24 cellular contexts compared by ENCODE assay signal in genomic region chr4:37562592-37562991, GRCh38.
A peak's percentile ranks its signal among the peaks of the same experiment; 100 is the strongest.
DNase-seq lines count a peak whose midpoint lies in the region; ATAC-seq and TF ChIP-seq lines count a peak whose summit lies in the region.
"Had no signal": no experiment of that assay in that cellular context is flagged by ENCODE, and none has a peak within 500 bp of the region (broad histone marks: within the 10 kb centered on the region; RNA-seq: fewer than 3 reads in every experiment).

No MANE protein-coding gene starts in this region.

- H3K4me1 ChIP-seq in PC-3 (ENCODE audit: insufficient read depth, low read length), result peaks cover 24% of the 10 kb centered on the region
- H3K4me1 ChIP-seq: left lung, psoas muscle had no signal

- no peaks in the 10 kb centered on the region for H3K79me2 ChIP-seq in PC-3 (ENCODE audit: low read length)

- H3K4me2 ChIP-seq in PC-3 (ENCODE audit: low read length), result no peak overlapping the region; the same call in 1 of the 2 replicates

- H3K4me3 ChIP-seq in PC-3 (ENCODE audit: low read length) (no peak overlapping the region), choroid plexus epithelial cell (ENCODE audit: low read depth, low read length) (no peak overlapping the region)
- H3K4me3 ChIP-seq: left lung, psoas muscle, transverse colon had no signal

- POLR2A ChIA-PET in PC-3 (lab: Charles Lee; ENCODE audit: unreplicated experiment), result no interaction called here

- no peaks in the 10 kb centered on the region for H3K4me1 Mint-ChIP-seq in activated naive CD8-positive, alpha-beta T cell treated with anti-CD3 and anti-CD28 coated beads, Interleukin-2, amount 50 U/mL, for 24 hours
- H3K4me1 Mint-ChIP-seq: naive thymus-derived CD4-positive, alpha-beta T cell had no signal

- no peaks in the 10 kb centered on the region for H3K27me3 ChIP-seq in PC-3 (ENCODE audit: low read length)
- H3K27me3 ChIP-seq: left lung, transverse colon had no signal

- peak overlapping the region; percentile 96 for H3K27ac ChIP-seq in PC-3 (ENCODE audit: low read length)
- H3K27ac ChIP-seq: left lung, psoas muscle, transverse colon had no signal

- H3K9me2 ChIP-seq in PC-3 (replicated peaks; ENCODE audit: low read length), result no peaks in the 10 kb centered on the region

- no peak overlapping the region for H3K27ac Mint-ChIP-seq in activated naive CD8-positive, alpha-beta T cell treated with anti-CD3 and anti-CD28 coated beads, Interleukin-2, amount 50 U/mL, for 24 hours
- H3K27ac Mint-ChIP-seq: activated naive CD8-positive, alpha-beta T cell; activated T-helper 2 cell treated with anti-CD3 and anti-CD28 coated beads, Interferon-gamma antibody, Interleukin-2, Interleukin-4, amounts not matched to agents 10 μg/mL and 5 μg/mL and 100 μg/mL, durations not matched to agents 14 hours and 24 hours and 36 hours; naive thymus-derived CD4-positive, alpha-beta T cell; T-helper 2 cell treated with Interferon-gamma antibody and Interleukin-4, amounts not matched to agents 5 μg/mL and 100 μg/mL, for 36 hours; WTC11 had no signal

- H4K20me1 ChIP-seq in PC-3 (ENCODE audit: low read length), result no peaks in the 10 kb centered on the region

- peak overlapping the region; percentile 56 for H3K9ac ChIP-seq in PC-3 (ENCODE audit: low read length)

- ATAC-seq in PC-3 (peak; percentile 82), HG02938 (IDR thresholded peaks at IDR 0.05; ENCODE audit: unreplicated experiment) (no peak)
- no peak for ATAC-seq in activated naive CD8-positive, alpha-beta T cell treated with anti-CD3 and anti-CD28 coated beads, Interleukin-2, amount 50 U/mL, for 24 hours
- ATAC-seq: left lung; naive thymus-derived CD4-positive, alpha-beta T cell; psoas muscle; WTC11 had no signal

- H3K9me3 ChIP-seq in PC-3 (ENCODE audit: low read length), result no peaks in the 10 kb centered on the region
- H3K9me3 ChIP-seq: left lung, psoas muscle, transverse colon had no signal

- no peaks in the 10 kb centered on the region for H3K36me3 Mint-ChIP-seq in activated naive CD8-positive, alpha-beta T cell treated with anti-CD3 and anti-CD28 coated beads, Interleukin-2, amount 50 U/mL, for 24 hours (ENCODE audit: low read depth)

- H3K4me3 Mint-ChIP-seq in activated naive CD8-positive, alpha-beta T cell treated with anti-CD3 and anti-CD28 coated beads, Interleukin-2, amount 50 U/mL, for 24 hours, result no peak overlapping the region
- H3K4me3 Mint-ChIP-seq: activated naive CD8-positive, alpha-beta T cell; H9; naive thymus-derived CD4-positive, alpha-beta T cell; T-helper 2 cell treated with Interferon-gamma antibody and Interleukin-4, amounts not matched to agents 5 μg/mL and 100 μg/mL, for 36 hours; WTC11 had no signal

- no peak overlapping the region for H2AFZ ChIP-seq in PC-3 (ENCODE audit: low read length)

- TF ChIP-seq CTCF in PC-3 (conservative IDR thresholded peaks at IDR 0.05; ENCODE audit: low read depth, low read length) (no peak), choroid plexus epithelial cell (conservative IDR thresholded peaks at IDR 0.05; ENCODE audit: low read depth, low read length) (no peak)

- CTCF ChIA-PET in PC-3 (lab: Charles Lee), result no interaction called here

- no peaks in the 10 kb centered on the region for H3K36me3 ChIP-seq in PC-3 (ENCODE audit: low read depth, low read length)
- H3K36me3 ChIP-seq: left lung, transverse colon had no signal

- intact Hi-C loops in PC-3 (cut with micrococcal nuclease), result no loop called here

- H3F3A ChIP-seq in PC-3 (ENCODE audit: low read length, unreplicated experiment), result no peaks in the 10 kb centered on the region

- no TSS peak for BruUV-seq in PC-3 (replicated peaks; lab: Mats Ljungman, UMichigan)

- peaks cover 1% of the 10 kb centered on the region for H3K27me3 Mint-ChIP-seq in activated naive CD8-positive, alpha-beta T cell treated with anti-CD3 and anti-CD28 coated beads, Interleukin-2, amount 50 U/mL, for 24 hours
- H3K27me3 Mint-ChIP-seq: activated naive CD8-positive, alpha-beta T cell had no signal

- DNase-seq in Daoy (ENCODE audit: low read depth), result peak; percentile 44
- DNase-seq in PC-3, result peak; percentile 83
- DNase-seq in choroid plexus epithelial cell (ENCODE audit: low read depth), result peak; percentile 32
- peak; percentile 54 for DNase-seq in iris pigment epithelial cell (ENCODE audit: low read depth)
- DNase-seq in NCI-H2196 treated with DMSO at 0.1 percent for 48 hours (lab: John Stamatoyannopoulos, UW; ENCODE audit: unreplicated experiment), result no peak
- no peak for DNase-seq in mucosa of gallbladder (ENCODE audit: low spot score)
- no peak for DNase-seq in activated naive CD8-positive, alpha-beta T cell treated with anti-CD3 and anti-CD28 coated beads, Interleukin-2, amount 50 U/mL, for 24 hours
- DNase-seq: activated CD8-positive, alpha-beta memory T cell treated with anti-CD3 and anti-CD28 coated beads, Interleukin-2, amount 50 U/mL, for 48 hours; effector memory CD4-positive, alpha-beta T cell; H9; head of caudate nucleus; Karpas-422; left lung; naive thymus-derived CD4-positive, alpha-beta T cell; NCI-H1694; nucleus accumbens; psoas muscle; stimulated activated CD8-positive, alpha-beta memory T cell treated with anti-CD3 and anti-CD28 coated beads, Interleukin-4, amount 100 ng/mL, for 48 hours; transverse colon had no signal

- no peaks in the 10 kb centered on the region for H3K9me3 Mint-ChIP-seq in activated naive CD8-positive, alpha-beta T cell treated with anti-CD3 and anti-CD28 coated beads, Interleukin-2, amount 50 U/mL, for 24 hours
- H3K9me3 Mint-ChIP-seq: activated T-helper 2 cell treated with anti-CD3 and anti-CD28 coated beads, Interferon-gamma antibody, Interleukin-2, Interleukin-4, amounts not matched to agents 10 μg/mL and 5 μg/mL and 100 μg/mL, durations not matched to agents 14 hours and 24 hours and 36 hours; T-helper 2 cell treated with Interferon-gamma antibody and Interleukin-4, amounts not matched to agents 5 μg/mL and 100 μg/mL, for 36 hours had no signal

Comparison
In these comparisons a context has a peak if more than half of its experiments do, and no peak if none do; other contexts are left out.
1. DNase-seq: peak in Daoy (single experiment), PC-3 (single experiment), choroid plexus epithelial cell (single experiment) and iris pigment epithelial cell (single experiment); none in NCI-H2196 treated with DMSO at 0.1 percent for 48 hours (single experiment), mucosa of gallbladder (single experiment) and activated naive CD8-positive, alpha-beta T cell treated with anti-CD3 and anti-CD28 coated beads, Interleukin-2, amount 50 U/mL, for 24 hours (single experiment).